In genomic region chr1:116819081-116819480, GRCh38 we compare ENCODE assay signal across 18 cellular contexts.
DNase-seq lines count a peak whose midpoint lies in the region; ATAC-seq and TF ChIP-seq lines count a peak whose summit lies in the region.
"Had no signal": no experiment of that assay in that cellular context is flagged by ENCODE, and none has a peak within 500 bp of the region (broad histone marks: within the 10 kb centered on the region; RNA-seq: fewer than 3 reads in every experiment).

No MANE protein-coding gene starts in this region.

- no peaks in the 10 kb centered on the region for H3K27me3 Mint-ChIP-seq in activated T-helper 2 cell treated with anti-CD3 and anti-CD28 coated beads, Interferon-gamma antibody, Interleukin-2, Interleukin-4, amounts not matched to agents 10 μg/mL and 5 μg/mL and 100 μg/mL, durations not matched to agents 14 hours and 24 hours and 36 hours (ENCODE audit: low read depth)
- H3K27me3 Mint-ChIP-seq: central memory CD8-positive, alpha-beta T cell had no signal

- no peak overlapping the region for H2AFZ ChIP-seq in DND-41 (ENCODE audit: low read depth, low read length)

- H3K9me3 ChIP-seq in BLaER1 (0 out of 2 replicates have a peak, but pooled peaks cover under 1% of the 10 kb centered on the region), DND-41 (ENCODE audit: insufficient read depth, low read length, severe bottlenecking) (no peaks in the 10 kb centered on the region)
- H3K9me3 ChIP-seq: adrenal gland, tibial artery had no signal

- DNase-seq in DND-41 (no peak), dermis microvascular lymphatic vessel endothelial cell (ENCODE audit: low read depth in 2 of 2) (peak; percentile 26 to 29), GM10248 (ENCODE audit: extremely low spot score) (no peak), RWPE1 (ENCODE audit: low spot score) (no peak), LoVo (ENCODE audit: low spot score) (no peak)
- no peak for DNase-seq in activated T-helper 2 cell treated with anti-CD3 and anti-CD28 coated beads, Interferon-gamma antibody, Interleukin-2, Interleukin-4, amounts not matched to agents 10 μg/mL and 5 μg/mL and 100 μg/mL, durations not matched to agents 14 hours and 24 hours and 36 hours (ENCODE audit: low spot score)
- DNase-seq: activated CD4-positive, CD25-positive, alpha-beta regulatory T cell; adrenal gland; effector CD4-positive, alpha-beta T cell; erythroblast; NCI-H146; spleen; stimulated activated CD4-positive, alpha-beta T cell treated with anti-CD3 and anti-CD28 coated beads, Interleukin-4, amount 100 ng/mL, for 24 hours; stimulated activated naive CD8-positive, alpha-beta T cell treated with anti-CD3 and anti-CD28 coated beads, Interleukin-15, Interleukin-2, amounts not matched to agents 100 U/mL and 50 U/mL, for 24 hours; tibial artery had no signal

- CTCF ChIA-PET in GM10248 (lab: Yijun Ruan, JAX): interaction anchor here (1.8 to 5.5 kb wide), 2 partner anchors 8 to 81 kb away, joined by 15 to 50 read pairs; no protein-coding TSS in a partner anchor
- CTCF ChIA-PET in RWPE1 (lab: Yijun Ruan, JAX): no interaction called here

- peaks cover 8% of the 10 kb centered on the region for H3K36me3 Mint-ChIP-seq in activated T-helper 2 cell treated with anti-CD3 and anti-CD28 coated beads, Interferon-gamma antibody, Interleukin-2, Interleukin-4, amounts not matched to agents 10 μg/mL and 5 μg/mL and 100 μg/mL, durations not matched to agents 14 hours and 24 hours and 36 hours (ENCODE audit: low read depth)

- peaks cover 34% of the 10 kb centered on the region for H3K4me1 ChIP-seq in BLaER1
- H3K4me1 ChIP-seq in DND-41 (ENCODE audit: insufficient read depth, low read length): peaks cover 46% of the 10 kb centered on the region
- H3K4me1 ChIP-seq: adrenal gland, tibial artery had no signal

- H3K27ac ChIP-seq in BLaER1: no peak overlapping the region
- peak overlapping the region; percentile 57 for H3K27ac ChIP-seq in DND-41 (ENCODE audit: low read length)
- no peak overlapping the region for H3K27ac ChIP-seq in RWPE1
- H3K27ac ChIP-seq: adrenal gland, spleen, tibial artery had no signal

- H3K36me3 ChIP-seq in BLaER1 (no peaks in the 10 kb centered on the region), DND-41 (ENCODE audit: insufficient read depth, low read length) (no peaks in the 10 kb centered on the region)
- H3K36me3 ChIP-seq: adrenal gland, spleen, tibial artery had no signal

- H3K4me3 ChIP-seq in BLaER1 (no peak overlapping the region), DND-41 (ENCODE audit: low read depth in 1 of 2, low read length in 2 of 2) (no peak overlapping the region)
- H3K4me3 ChIP-seq: adrenal gland, spleen, tibial artery had no signal

- no peaks in the 10 kb centered on the region for H3K79me2 ChIP-seq in DND-41 (ENCODE audit: insufficient read depth, low read length)

- H3K27ac Mint-ChIP-seq in activated T-helper 2 cell treated with anti-CD3 and anti-CD28 coated beads, Interferon-gamma antibody, Interleukin-2, Interleukin-4, amounts not matched to agents 10 μg/mL and 5 μg/mL and 100 μg/mL, durations not matched to agents 14 hours and 24 hours and 36 hours: peak overlapping the region; percentile 76

- H3K9me3 Mint-ChIP-seq in activated T-helper 2 cell treated with anti-CD3 and anti-CD28 coated beads, Interferon-gamma antibody, Interleukin-2, Interleukin-4, amounts not matched to agents 10 μg/mL and 5 μg/mL and 100 μg/mL, durations not matched to agents 14 hours and 24 hours and 36 hours: peaks cover 8% of the 10 kb centered on the region

- peaks cover 53% of the 10 kb centered on the region for H3K4me1 Mint-ChIP-seq in activated T-helper 2 cell treated with anti-CD3 and anti-CD28 coated beads, Interferon-gamma antibody, Interleukin-2, Interleukin-4, amounts not matched to agents 10 μg/mL and 5 μg/mL and 100 μg/mL, durations not matched to agents 14 hours and 24 hours and 36 hours (ENCODE audit: low read depth)

- H3K9ac ChIP-seq in BLaER1 (no peak overlapping the region), DND-41 (ENCODE audit: low read depth, low read length) (no peak overlapping the region)

- H4K20me1 ChIP-seq in BLaER1 (no peaks in the 10 kb centered on the region), DND-41 (ENCODE audit: insufficient read depth, low read length) (no peaks in the 10 kb centered on the region)

- POLR2A ChIA-PET in GM10248 (lab: Yijun Ruan, JAX) (no interaction called here), RWPE1 (lab: Yijun Ruan, JAX; ENCODE audit: low non-redundant PET) (no interaction called here)

- no peak overlapping the region for H3K4me3 Mint-ChIP-seq in activated T-helper 2 cell treated with anti-CD3 and anti-CD28 coated beads, Interferon-gamma antibody, Interleukin-2, Interleukin-4, amounts not matched to agents 10 μg/mL and 5 μg/mL and 100 μg/mL, durations not matched to agents 14 hours and 24 hours and 36 hours (ENCODE audit: low read depth)
- H3K4me3 Mint-ChIP-seq: central memory CD8-positive, alpha-beta T cell had no signal

- H3K27me3 ChIP-seq in BLaER1 (no peaks in the 10 kb centered on the region), DND-41 (ENCODE audit: insufficient read depth, low read length, poor library complexity) (no peaks in the 10 kb centered on the region)
- H3K27me3 ChIP-seq: adrenal gland, spleen, tibial artery had no signal

- intact Hi-C loops in activated T-helper 2 cell treated with anti-CD3 and anti-CD28 coated beads, Interferon-gamma antibody, Interleukin-2, Interleukin-4, amounts not matched to agents 10 μg/mL and 5 μg/mL and 100 μg/mL, durations not matched to agents 14 hours and 24 hours and 36 hours (cut with micrococcal nuclease): loop anchor here (2.0 kb wide), 1 partner anchor 236 kb away; no protein-coding TSS in a partner anchor

- TF ChIP-seq CTCF in DND-41 (IDR thresholded peaks at IDR 0.05; ENCODE audit: borderline replicate concordance, extremely low read depth, low read length, poor library complexity, severe bottlenecking) (no peak), GM10248 (IDR thresholded peaks at IDR 0.05; ENCODE audit: control extremely low read depth, extremely low read depth, low read depth, missing control alignments) (no peak), RWPE1 (conservative IDR thresholded peaks at IDR 0.05; ENCODE audit: low read depth) (no peak)

- peak overlapping the region; percentile 23; the same call in 1 of the 2 replicates for H3K4me2 ChIP-seq in BLaER1
- no peak overlapping the region for H3K4me2 ChIP-seq in DND-41 (ENCODE audit: insufficient read depth, low read length)

- ATAC-seq in DND-41 (ENCODE audit: insufficient read depth, low read depth) (no peak), GM21390 (IDR thresholded peaks at IDR 0.05; ENCODE audit: unreplicated experiment) (no peak)
- ATAC-seq: stimulated activated naive CD8-positive, alpha-beta T cell treated with anti-CD3 and anti-CD28 coated beads, Interleukin-15, Interleukin-2, amounts not matched to agents 100 U/mL and 50 U/mL, for 24 hours had no signal

Comparison
In these comparisons a context has a peak if more than half of its experiments do, and no peak if none do; other contexts are left out.
1. DNase-seq: peak in dermis microvascular lymphatic vessel endothelial cell (2 of 2); none in DND-41 (single experiment), activated T-helper 2 cell treated with anti-CD3 and anti-CD28 coated beads, Interferon-gamma antibody, Interleukin-2, Interleukin-4, amounts not matched to agents 10 μg/mL and 5 μg/mL and 100 μg/mL, durations not matched to agents 14 hours and 24 hours and 36 hours (single experiment), GM10248 (single experiment), RWPE1 (single experiment) and LoVo (single experiment).